1 cellular context compared by ENCODE assay signal in genomic region chr11:68840661-68841653, GRCh38.
TF ChIP-seq lines count a peak whose summit lies in the region.

No MANE protein-coding gene starts in this region.

TF ChIP-seq in HepG2, 621 proteins besides CTCF, POLR2A, EP300 and RAD21 (continued from another document and continues in another):
- TF ChIP-seq ZSCAN5A (CRISPR knock-in tag; IDR thresholded peaks at IDR 0.05; ENCODE audit: borderline replicate concordance): no peak
- no peak for TF ChIP-seq MIER2 (CRISPR knock-in tag; IDR thresholded peaks at IDR 0.05)
- no peak for TF ChIP-seq ZNF138 (CRISPR knock-in tag; IDR thresholded peaks at IDR 0.05; ENCODE audit: low read depth)
- TF ChIP-seq ZNF724P (CRISPR knock-in tag; IDR thresholded peaks at IDR 0.05; ENCODE audit: borderline replicate concordance): no peak
- TF ChIP-seq SRSF9 (IDR thresholded peaks at IDR 0.05; ENCODE audit: borderline replicate concordance, insufficient read depth, low read depth, low read length, poor library complexity, severe bottlenecking): no peak
- TF ChIP-seq GZF1 (CRISPR knock-in tag; IDR thresholded peaks at IDR 0.05): no peak
- TF ChIP-seq ZSCAN12 (CRISPR knock-in tag; IDR thresholded peaks at IDR 0.05): no peak
- TF ChIP-seq ZNF749 (CRISPR knock-in tag; IDR thresholded peaks at IDR 0.05; ENCODE audit: borderline replicate concordance): no peak
- TF ChIP-seq ARNT2 (CRISPR knock-in tag; IDR thresholded peaks at IDR 0.05; ENCODE audit: low read depth): no peak
- no peak for TF ChIP-seq KDM3A (CRISPR knock-in tag; IDR thresholded peaks at IDR 0.05; ENCODE audit: low read depth)
- TF ChIP-seq TBX2 (CRISPR knock-in tag; IDR thresholded peaks at IDR 0.05; ENCODE audit: borderline replicate concordance): peak; percentile 80
- TF ChIP-seq ZNF12 (CRISPR knock-in tag; IDR thresholded peaks at IDR 0.05): no peak
- no peak for TF ChIP-seq RCOR2 (CRISPR knock-in tag; IDR thresholded peaks at IDR 0.05)
- no peak for TF ChIP-seq MZF1 (CRISPR knock-in tag; IDR thresholded peaks at IDR 0.05; ENCODE audit: borderline replicate concordance)
- no peak for TF ChIP-seq YY1 (IDR thresholded peaks at IDR 0.05; ENCODE audit: insufficient read depth, insufficient replicate concordance, low read depth, low read length)
- TF ChIP-seq ZNF430 (CRISPR knock-in tag; IDR thresholded peaks at IDR 0.05): 0 out of 2 replicates have a peak, but pooled peaks have one; percentile 37
- TF ChIP-seq KAT8 (CRISPR knock-in tag; IDR thresholded peaks at IDR 0.05): peak; percentile 14; the same call in 1 of the 2 replicates
- TF ChIP-seq PAX8 (CRISPR knock-in tag; IDR thresholded peaks at IDR 0.05; ENCODE audit: borderline replicate concordance): no peak
- TF ChIP-seq ELF3 (CRISPR knock-in tag; IDR thresholded peaks at IDR 0.05): no peak
- TF ChIP-seq ZBTB40 (IDR thresholded peaks at IDR 0.05): no peak
- TF ChIP-seq ZBTB40 (CRISPR knock-in tag; IDR thresholded peaks at IDR 0.05): peak; percentile 38; the same call in 1 of the 2 replicates
- TF ChIP-seq BCLAF1 (IDR thresholded peaks at IDR 0.05): no peak
- TF ChIP-seq ZNF275 (CRISPR knock-in tag; IDR thresholded peaks at IDR 0.05; ENCODE audit: borderline replicate concordance): no peak
- no peak for TF ChIP-seq MED13 (CRISPR knock-in tag; IDR thresholded peaks at IDR 0.05)
- TF ChIP-seq TEAD2 (CRISPR knock-in tag; IDR thresholded peaks at IDR 0.05): no peak
- no peak for TF ChIP-seq SETDB1 (CRISPR knock-in tag; IDR thresholded peaks at IDR 0.05; ENCODE audit: borderline replicate concordance)
- TF ChIP-seq KDM1A (CRISPR knock-in tag; IDR thresholded peaks at IDR 0.05): no peak
- TF ChIP-seq SRSF1 (optimal IDR thresholded peaks at IDR 0.05; ENCODE audit: low read depth, low read length): peak; percentile 45
- no peak for TF ChIP-seq GATA4 (IDR thresholded peaks at IDR 0.05; ENCODE audit: borderline replicate concordance, low read depth)
- TF ChIP-seq CENPX (CRISPR knock-in tag; IDR thresholded peaks at IDR 0.05): no peak
- TF ChIP-seq ETS1 (CRISPR knock-in tag; IDR thresholded peaks at IDR 0.05): no peak
- TF ChIP-seq PREB (CRISPR knock-in tag; IDR thresholded peaks at IDR 0.05): no peak
- TF ChIP-seq HDAC1 (CRISPR knock-in tag; IDR thresholded peaks at IDR 0.05): peak; percentile 80
- TF ChIP-seq GABPB1 (CRISPR knock-in tag; IDR thresholded peaks at IDR 0.05): peak; percentile 64; the same call in 1 of the 2 replicates
- TF ChIP-seq GLI4 (CRISPR knock-in tag; IDR thresholded peaks at IDR 0.05; ENCODE audit: borderline replicate concordance): no peak
- TF ChIP-seq ZNF333 (CRISPR knock-in tag; IDR thresholded peaks at IDR 0.05; ENCODE audit: borderline replicate concordance): peak; percentile 66; the same call in 1 of the 2 replicates
- peak; percentile 51; the same call in 1 of the 2 replicates for TF ChIP-seq ZBTB38 (CRISPR knock-in tag; IDR thresholded peaks at IDR 0.05)
- TF ChIP-seq JUNB (CRISPR knock-in tag; IDR thresholded peaks at IDR 0.05; ENCODE audit: borderline replicate concordance): no peak
- TF ChIP-seq BRCA1 (CRISPR knock-in tag; IDR thresholded peaks at IDR 0.05): no peak
- no peak for TF ChIP-seq ZNF7 (CRISPR knock-in tag; IDR thresholded peaks at IDR 0.05)
- TF ChIP-seq CBX5 (CRISPR knock-in tag; IDR thresholded peaks at IDR 0.05; ENCODE audit: borderline replicate concordance): no peak
- no peak for TF ChIP-seq ELF1 (CRISPR knock-in tag; IDR thresholded peaks at IDR 0.05)
- TF ChIP-seq SPEN (CRISPR knock-in tag; IDR thresholded peaks at IDR 0.05; ENCODE audit: low read depth): peak; percentile 69
- TF ChIP-seq CC2D1A (CRISPR knock-in tag; IDR thresholded peaks at IDR 0.05): no peak
- peak; percentile 81 for TF ChIP-seq MAX (IDR thresholded peaks at IDR 0.05)
- 0 out of 2 replicates have a peak, but pooled peaks have one; percentile 4 for TF ChIP-seq CEBPG (CRISPR knock-in tag; IDR thresholded peaks at IDR 0.05)
- no peak; the same call in 1 of the 2 replicates for TF ChIP-seq ZBTB1 (CRISPR knock-in tag; IDR thresholded peaks at IDR 0.05; ENCODE audit: borderline replicate concordance)
- TF ChIP-seq CBX2 (IDR thresholded peaks at IDR 0.05; ENCODE audit: low read depth, low read length): peak; percentile 42; the same call in 1 of the 2 replicates
- TF ChIP-seq CBX2 (CRISPR knock-in tag; IDR thresholded peaks at IDR 0.05; ENCODE audit: low read depth): no peak
- TF ChIP-seq SOX13 (IDR thresholded peaks at IDR 0.05): no peak
- peak in 1 of 2 experiments; percentile 37; a peak in 1 of 4 replicates for TF ChIP-seq SOX13 (CRISPR knock-in tag; conservative IDR thresholded peaks at IDR 0.05 in 1 of 2, IDR thresholded peaks at IDR 0.05 in 1 of 2)
- TF ChIP-seq TOPORS (CRISPR knock-in tag; IDR thresholded peaks at IDR 0.05): no peak
- TF ChIP-seq IRF9 (CRISPR knock-in tag; IDR thresholded peaks at IDR 0.05; ENCODE audit: borderline replicate concordance): 0 out of 2 replicates have a peak, but pooled peaks have one; percentile 50
- no peak; the same call in 1 of the 2 replicates for TF ChIP-seq SOX5 (CRISPR knock-in tag; IDR thresholded peaks at IDR 0.05; ENCODE audit: borderline replicate concordance)
- no peak for TF ChIP-seq ZFP37 (CRISPR knock-in tag; IDR thresholded peaks at IDR 0.05; ENCODE audit: borderline replicate concordance)
